ENCODE assay signal across 21 cellular contexts in genomic region chr14:68756071-68756481, GRCh38. TPM values are rescaled to one million over a fixed set of nuclear protein-coding genes. Genes with fewer than 3 reads are reported as not detected.
A peak's percentile ranks its signal among the peaks of the same experiment; 100 is the strongest.
DNase-seq lines count a peak whose midpoint lies in the region; ATAC-seq and TF ChIP-seq lines count a peak whose summit lies in the region.
"Had no signal": no experiment of that assay in that cellular context is flagged by ENCODE, and none has a peak within 500 bp of the region (broad histone marks: within the 10 kb centered on the region; RNA-seq: fewer than 3 reads in every experiment).

No MANE protein-coding gene starts in this region.

- H3K36me3 Mint-ChIP-seq in effector memory CD8-positive, alpha-beta T cell (ENCODE audit: insufficient read depth) = no peaks in the 10 kb centered on the region
- no peaks in the 10 kb centered on the region for H3K36me3 Mint-ChIP-seq in mesothelial cell of epicardium
- H3K36me3 Mint-ChIP-seq in activated CD4-positive, alpha-beta memory T cell treated with anti-CD3 and anti-CD28 coated beads, Interleukin-2, amount 10 ng/mL, durations not matched to agents 7 days and 5 days (ENCODE audit: low read depth) = no peaks in the 10 kb centered on the region
- H3K36me3 Mint-ChIP-seq: activated CD4-positive, alpha-beta memory T cell treated with anti-CD3 and anti-CD28 coated beads for 36 hours; WTC11 had no signal

- H3K4me3 ChIP-seq in HEK293 (ENCODE audit: low read depth, low read length) = no peak overlapping the region
- H3K4me3 ChIP-seq in vagina = no peak overlapping the region
- H3K4me3 ChIP-seq: A549, K562, stomach, tibial nerve had no signal

- H3K27me3 ChIP-seq in vagina = no peaks in the 10 kb centered on the region
- H3K27me3 ChIP-seq: stomach, tibial nerve had no signal

- no peak overlapping the region for H3K27ac ChIP-seq in HEK293 (ENCODE audit: extremely low read depth, low read depth, low read length)
- H3K27ac ChIP-seq in vagina = no peak overlapping the region
- H3K27ac ChIP-seq: stomach, tibial nerve had no signal

- peak overlapping the region; percentile 60 to 62 for H3K27ac Mint-ChIP-seq in effector memory CD8-positive, alpha-beta T cell
- peak overlapping the region; percentile 48 for H3K27ac Mint-ChIP-seq in mesothelial cell of epicardium
- no peak overlapping the region for H3K27ac Mint-ChIP-seq in activated CD4-positive, alpha-beta memory T cell treated with anti-CD3 and anti-CD28 coated beads, Interleukin-2, amount 10 ng/mL, durations not matched to agents 7 days and 5 days
- H3K27ac Mint-ChIP-seq: activated CD4-positive, alpha-beta memory T cell treated with anti-CD3 and anti-CD28 coated beads for 36 hours; WTC11 had no signal

- H3K9me3 Mint-ChIP-seq in effector memory CD8-positive, alpha-beta T cell = no peaks in the 10 kb centered on the region
- H3K9me3 Mint-ChIP-seq in mesothelial cell of epicardium = no peaks in the 10 kb centered on the region
- no peaks in the 10 kb centered on the region for H3K9me3 Mint-ChIP-seq in activated CD4-positive, alpha-beta memory T cell treated with anti-CD3 and anti-CD28 coated beads, Interleukin-2, amount 10 ng/mL, durations not matched to agents 7 days and 5 days
- H3K9me3 Mint-ChIP-seq: activated CD4-positive, alpha-beta memory T cell treated with anti-CD3 and anti-CD28 coated beads for 36 hours; WTC11 had no signal

- H3K4me1 ChIP-seq in HEK293 (ENCODE audit: control insufficient read depth, insufficient read depth, low read length) (no peaks in the 10 kb centered on the region), vagina (peaks cover 24% of the 10 kb centered on the region)
- H3K4me1 ChIP-seq: A549 had no signal

- no peak for ATAC-seq in effector memory CD8-positive, alpha-beta T cell (replicated peaks)
- no peak for ATAC-seq in HG02571 (IDR thresholded peaks at IDR 0.05; ENCODE audit: unreplicated experiment)
- ATAC-seq: A549, K562, right cardiac atrium, WTC11 had no signal

- CTCF ChIA-PET in HEK293 (lab: Yijun Ruan, JAX) = interaction anchor here (0.6 kb wide), 1 partner anchor 230 kb away, joined by 3 read pairs; no protein-coding TSS in a partner anchor
- CTCF ChIA-PET in activated CD4-positive, alpha-beta memory T cell treated with anti-CD3 and anti-CD28 coated beads, Interleukin-2, amount 10 ng/mL, durations not matched to agents 7 days and 5 days (lab: Charles Lee) = interaction anchor here (1.2 kb wide), 1 partner anchor 32 kb away, joined by 3 read pairs; no protein-coding TSS in a partner anchor

- H3K9me3 ChIP-seq in HEK293 (ENCODE audit: control insufficient read depth, insufficient read depth, low read depth, low read length) (no peaks in the 10 kb centered on the region), vagina (no peaks in the 10 kb centered on the region)
- H3K9me3 ChIP-seq: A549, stomach, tibial nerve had no signal

- H3K4me1 Mint-ChIP-seq in effector memory CD8-positive, alpha-beta T cell (ENCODE audit: low read depth in 2 of 2) = peaks cover 16 to 19% of the 10 kb centered on the region in 2 donors
- peaks cover 84% of the 10 kb centered on the region for H3K4me1 Mint-ChIP-seq in mesothelial cell of epicardium
- H3K4me1 Mint-ChIP-seq in activated CD4-positive, alpha-beta memory T cell treated with anti-CD3 and anti-CD28 coated beads, Interleukin-2, amount 10 ng/mL, durations not matched to agents 7 days and 5 days = peaks cover 12% of the 10 kb centered on the region
- H3K4me1 Mint-ChIP-seq: WTC11 had no signal

- POLR2A ChIA-PET in HEK293 (lab: Yijun Ruan, JAX) = no interaction called here
- POLR2A ChIA-PET in activated CD4-positive, alpha-beta memory T cell treated with anti-CD3 and anti-CD28 coated beads, Interleukin-2, amount 10 ng/mL, durations not matched to agents 7 days and 5 days (lab: Charles Lee) = no interaction called here

- peak; percentile 57 for DNase-seq in AG08395 (ENCODE audit: low spot score)
- DNase-seq in effector memory CD8-positive, alpha-beta T cell = no peak
- no peak for DNase-seq in mesothelial cell of epicardium (ENCODE audit: low spot score in 2 of 2, unreplicated experiment in 2 of 2)
- DNase-seq in glomerular visceral epithelial cell (ENCODE audit: extremely low spot score) = no peak
- DNase-seq in vagina (ENCODE audit: extremely low spot score in 2 of 2) = no peak
- no peak for DNase-seq in activated CD4-positive, alpha-beta memory T cell treated with anti-CD3 and anti-CD28 coated beads, Interleukin-2, amount 10 ng/mL, durations not matched to agents 7 days and 5 days
- DNase-seq: activated CD4-positive, alpha-beta memory T cell treated with anti-CD3 and anti-CD28 coated beads for 36 hours; activated naive CD4-positive, alpha-beta T cell; caudate nucleus; kidney; MM.1S; NCI-H526 treated with DMSO at 0.1 percent for 48 hours; right cardiac atrium; stimulated activated CD4-positive, alpha-beta T cell treated with anti-CD3 and anti-CD28 coated beads, Interleukin-12 subunit alpha, Interleukin-12 subunit beta, amount 100 ng/mL, for 4 hours; stomach had no signal

- no peaks in the 10 kb centered on the region for H3K36me3 ChIP-seq in HEK293 (ENCODE audit: control insufficient read depth in 2 of 2, insufficient read depth in 1 of 2, low read length in 2 of 2)
- no peaks in the 10 kb centered on the region for H3K36me3 ChIP-seq in vagina
- H3K36me3 ChIP-seq: stomach, tibial nerve had no signal

- no peaks in the 10 kb centered on the region for H3K27me3 Mint-ChIP-seq in effector memory CD8-positive, alpha-beta T cell
- H3K27me3 Mint-ChIP-seq in mesothelial cell of epicardium (ENCODE audit: low read depth) = no peaks in the 10 kb centered on the region
- peaks cover 2% of the 10 kb centered on the region for H3K27me3 Mint-ChIP-seq in activated CD4-positive, alpha-beta memory T cell treated with anti-CD3 and anti-CD28 coated beads, Interleukin-2, amount 10 ng/mL, durations not matched to agents 7 days and 5 days
- H3K27me3 Mint-ChIP-seq: activated CD4-positive, alpha-beta memory T cell treated with anti-CD3 and anti-CD28 coated beads for 36 hours had no signal

- no peak for TF ChIP-seq POLR2A in vagina (IDR thresholded peaks at IDR 0.05)

- no peak overlapping the region for H3K4me3 Mint-ChIP-seq in effector memory CD8-positive, alpha-beta T cell
- no peak overlapping the region for H3K4me3 Mint-ChIP-seq in mesothelial cell of epicardium
- H3K4me3 Mint-ChIP-seq in activated CD4-positive, alpha-beta memory T cell treated with anti-CD3 and anti-CD28 coated beads, Interleukin-2, amount 10 ng/mL, durations not matched to agents 7 days and 5 days = no peak overlapping the region
- H3K4me3 Mint-ChIP-seq: activated CD4-positive, alpha-beta memory T cell treated with anti-CD3 and anti-CD28 coated beads for 36 hours; WTC11 had no signal

- intact Hi-C loops in vagina (cut with DNase I) = no loop called here

- TF ChIP-seq CTCF in HEK293 (tag by site-specific recombination; IDR thresholded peaks at IDR 0.05) (no peak), mesothelial cell of epicardium (IDR thresholded peaks at IDR 0.05; ENCODE audit: unreplicated experiment) (no peak), vagina (IDR thresholded peaks at IDR 0.05) (no peak)

TF ChIP-seq in HEK293, 187 proteins besides CTCF, POLR2A, EP300 and RAD21 (continues in another document):
- TF ChIP-seq ZNF561 (tag by site-specific recombination; IDR thresholded peaks at IDR 0.05; ENCODE audit: borderline replicate concordance) (no peak), ZNF133 (tag by site-specific recombination; IDR thresholded peaks at IDR 0.05) (no peak), TCF7L2 (IDR thresholded peaks at IDR 0.05; ENCODE audit: borderline replicate concordance, low read depth, low read length) (no peak), ZNF366 (tag by site-specific recombination; conservative IDR thresholded peaks at IDR 0.05) (no peak), PRDM1 (tag by site-specific recombination; IDR thresholded peaks at IDR 0.05) (no peak), ZBTB17 (tag by site-specific recombination; IDR thresholded peaks at IDR 0.05) (peak; percentile 12; the same call in 1 of the 2 replicates), WT1 (tag by site-specific recombination; IDR thresholded peaks at IDR 0.05) (0 out of 2 replicates have a peak, but pooled peaks have one; percentile 34), ZNF549 (tag by site-specific recombination; IDR thresholded peaks at IDR 0.05) (no peak), IKZF3 (tag by site-specific recombination; IDR thresholded peaks at IDR 0.05) (no peak), ZIC2 (tag by site-specific recombination; IDR thresholded peaks at IDR 0.05) (peak; percentile 64; the same call in 1 of the 2 replicates), SCRT1 (tag by site-specific recombination; IDR thresholded peaks at IDR 0.05; ENCODE audit: borderline replicate concordance) (no peak), ZNF777 (tag by site-specific recombination; IDR thresholded peaks at IDR 0.05; ENCODE audit: borderline replicate concordance) (no peak), PRDM6 (tag by site-specific recombination; IDR thresholded peaks at IDR 0.05) (no peak), MZF1 (tag by site-specific recombination; IDR thresholded peaks at IDR 0.05; ENCODE audit: borderline replicate concordance) (no peak), ZNF473 (tag by site-specific recombination; IDR thresholded peaks at IDR 0.05) (no peak), ZNF174 (tag by site-specific recombination; IDR thresholded peaks at IDR 0.05) (no peak), GLIS1 (tag by site-specific recombination; IDR thresholded peaks at IDR 0.05) (peak; percentile 74)

RNA-seq across cellular contexts. Expression of gene ZFP36L1, which starts 36.8 kb away (rescaled TPM):
- total RNA-seq in mesothelial cell of epicardium = 377 to 390 TPM (median 382 TPM) in 3 replicates
- total RNA-seq in vagina = 1,405 TPM
- total RNA-seq in activated CD4-positive, alpha-beta memory T cell treated with anti-CD3 and anti-CD28 coated beads, Interleukin-2, amount 10 ng/mL, durations not matched to agents 7 days and 5 days = 100 to 1,000 TPM in 1 of 2 experiments, 10 to 100 TPM in 1; 96.1 to 103 TPM
